In the genomic region with DNA sequence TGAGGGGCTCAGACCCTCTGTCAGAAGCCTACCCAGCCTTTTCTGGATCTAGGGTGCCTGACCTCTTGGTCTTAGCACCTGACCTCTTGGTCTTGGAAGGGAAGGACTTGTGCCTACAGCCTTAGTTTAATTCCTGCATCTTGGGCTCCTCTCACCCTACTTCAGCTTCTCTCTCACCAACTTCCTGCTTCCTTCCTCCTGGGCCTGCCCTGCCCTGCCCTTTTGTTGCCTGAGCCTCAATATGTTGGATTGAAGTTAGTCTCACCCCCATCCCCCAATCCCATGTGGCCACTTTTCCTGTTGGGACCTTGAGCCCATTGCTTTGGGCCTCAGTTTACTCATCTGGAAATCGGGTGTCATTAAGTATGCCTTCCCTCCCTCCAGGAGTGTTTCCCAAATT, we compare ENCODE assay signal across 35 cellular contexts.
"Had no signal": no experiment of that assay in that cellular context is flagged by ENCODE, and none has a peak within 500 bp of the region (broad histone marks: within the 10 kb centered on the region; RNA-seq: fewer than 3 reads in every experiment).

No MANE protein-coding gene starts in this region.

- H3K27me3 ChIP-seq: ascending aorta, breast epithelium, cardiac muscle cell, foreskin keratinocyte, gastrocnemius medialis had no signal

- H3K4me3 ChIP-seq: ascending aorta, breast epithelium, cardiac muscle cell, esophagus muscularis mucosa, gastrocnemius medialis, heart left ventricle had no signal

- H3K36me3 Mint-ChIP-seq: activated CD8-positive, alpha-beta memory T cell treated with anti-CD3 and anti-CD28 coated beads, Interleukin-2, amount 10 ng/mL, durations not matched to agents 7 days and 5 days; activated naive CD8-positive, alpha-beta T cell; brain had no signal

- H3K27me3 Mint-ChIP-seq: activated B cell treated with CpG ODN at 0.5 μM for 24 hours had no signal

- H3K9me3 ChIP-seq: ascending aorta, breast epithelium, esophagus muscularis mucosa, gastrocnemius medialis, heart left ventricle had no signal

- H3K4me3 Mint-ChIP-seq: activated B cell treated with CpG ODN at 0.5 μM for 24 hours; activated CD8-positive, alpha-beta memory T cell treated with anti-CD3 and anti-CD28 coated beads, Interleukin-2, amount 10 ng/mL, durations not matched to agents 7 days and 5 days; activated CD8-positive, alpha-beta T cell treated with anti-CD3 and anti-CD28 coated beads, Interleukin-2, amount 10 ng/mL, durations not matched to agents 7 days and 5 days; activated naive CD4-positive, alpha-beta T cell treated with anti-CD3 and anti-CD28 coated beads for 36 hours; activated naive CD8-positive, alpha-beta T cell; activated T-helper 1 cell treated with anti-CD3 and anti-CD28 coated beads, Interleukin-12 subunit alpha, Interleukin-12 subunit beta, Interleukin-2, Interleukin-4 antibody, amounts not matched to agents 30 ng/mL and 10 ng/mL and 1 ng/mL, durations not matched to agents 14 hours and 24 hours and 36 hours; brain; T-helper 17 cell; T-helper 2 cell treated with Interferon-gamma antibody and Interleukin-4, amounts not matched to agents 5 μg/mL and 100 μg/mL, for 36 hours had no signal

- H3K4me1 ChIP-seq: ascending aorta, breast epithelium, esophagus muscularis mucosa, foreskin keratinocyte, gastrocnemius medialis, heart left ventricle had no signal

- H3K9me3 Mint-ChIP-seq: activated B cell treated with CpG ODN at 0.5 μM for 24 hours; activated naive CD4-positive, alpha-beta T cell treated with anti-CD3 and anti-CD28 coated beads for 36 hours; activated T-helper 1 cell treated with anti-CD3 and anti-CD28 coated beads, Interleukin-12 subunit alpha, Interleukin-12 subunit beta, Interleukin-2, Interleukin-4 antibody, amounts not matched to agents 30 ng/mL and 10 ng/mL and 1 ng/mL, durations not matched to agents 14 hours and 24 hours and 36 hours; activated T-helper 2 cell treated with anti-CD3 and anti-CD28 coated beads, Interferon-gamma antibody, Interleukin-2, Interleukin-4, amounts not matched to agents 10 μg/mL and 5 μg/mL and 100 μg/mL, durations not matched to agents 14 hours and 24 hours and 36 hours; brain; T-helper 2 cell treated with Interferon-gamma antibody and Interleukin-4, amounts not matched to agents 5 μg/mL and 100 μg/mL, for 36 hours had no signal

- ATAC-seq: activated CD4-positive, CD25-positive, alpha-beta regulatory T cell treated with anti-CD3 and anti-CD28 coated beads, Interleukin-2, amount 50 U/mL, for 24 hours; activated CD8-positive, alpha-beta memory T cell treated with anti-CD3 and anti-CD28 coated beads, Interleukin-2, amount 10 ng/mL, durations not matched to agents 7 days and 5 days; activated CD8-positive, alpha-beta T cell treated with anti-CD3 and anti-CD28 coated beads, Interleukin-2, amount 10 ng/mL, durations not matched to agents 7 days and 5 days; foreskin keratinocyte; gastrocnemius medialis; heart left ventricle; T-helper 17 cell had no signal

- H3K4me1 Mint-ChIP-seq: activated B cell treated with CpG ODN at 0.5 μM for 24 hours; activated CD8-positive, alpha-beta memory T cell treated with anti-CD3 and anti-CD28 coated beads, Interleukin-2, amount 10 ng/mL, durations not matched to agents 7 days and 5 days; T-helper 17 cell had no signal

- H3K36me3 ChIP-seq: ascending aorta, breast epithelium, cardiac muscle cell, esophagus muscularis mucosa, gastrocnemius medialis, heart left ventricle, WERI-Rb-1 had no signal

- H3K27ac ChIP-seq: ascending aorta, breast epithelium, cardiac muscle cell, esophagus muscularis mucosa, foreskin keratinocyte, gastrocnemius medialis, heart left ventricle, WERI-Rb-1 had no signal

- H3K27ac Mint-ChIP-seq: activated B cell treated with CpG ODN at 0.5 μM for 24 hours; activated CD8-positive, alpha-beta memory T cell treated with anti-CD3 and anti-CD28 coated beads, Interleukin-2, amount 10 ng/mL, durations not matched to agents 7 days and 5 days; activated CD8-positive, alpha-beta T cell treated with anti-CD3 and anti-CD28 coated beads, Interleukin-2, amount 10 ng/mL, durations not matched to agents 7 days and 5 days; activated naive CD4-positive, alpha-beta T cell treated with anti-CD3 and anti-CD28 coated beads for 36 hours; activated naive CD8-positive, alpha-beta T cell; activated T-helper 1 cell treated with anti-CD3 and anti-CD28 coated beads, Interleukin-12 subunit alpha, Interleukin-12 subunit beta, Interleukin-2, Interleukin-4 antibody, amounts not matched to agents 30 ng/mL and 10 ng/mL and 1 ng/mL, durations not matched to agents 14 hours and 24 hours and 36 hours; activated T-helper 2 cell treated with anti-CD3 and anti-CD28 coated beads, Interferon-gamma antibody, Interleukin-2, Interleukin-4, amounts not matched to agents 10 μg/mL and 5 μg/mL and 100 μg/mL, durations not matched to agents 14 hours and 24 hours and 36 hours; brain; T-helper 17 cell; T-helper 2 cell treated with Interferon-gamma antibody and Interleukin-4, amounts not matched to agents 5 μg/mL and 100 μg/mL, for 36 hours had no signal

- DNase-seq: activated B cell treated with CpG ODN at 0.5 μM for 24 hours; activated CD4-positive, alpha-beta T cell treated with anti-CD3 and anti-CD28 coated beads for 48 hours; activated CD4-positive, alpha-beta T cell treated with anti-CD3 and anti-CD28 coated beads, Interleukin-2, amount 50 U/mL, for 1 hour; activated CD4-positive, alpha-beta T cell treated with anti-CD3 and anti-CD28 coated beads, Interleukin-2, amount 50 U/mL, for 48 hours; activated CD8-positive, alpha-beta memory T cell treated with anti-CD3 and anti-CD28 coated beads, Interleukin-2, amount 10 ng/mL, durations not matched to agents 7 days and 5 days; activated CD8-positive, alpha-beta memory T cell treated with anti-CD3 and anti-CD28 coated beads, Interleukin-2, amount 50 U/mL, for 4 hours; activated CD8-positive, alpha-beta T cell treated with anti-CD3 and anti-CD28 coated beads, Interleukin-2, amount 10 ng/mL, durations not matched to agents 7 days and 5 days; activated effector memory CD4-positive, alpha-beta T cell treated with anti-CD3 and anti-CD28 coated beads, Interleukin-2, amount 50 U/mL, for 16 hours; activated naive CD4-positive, alpha-beta T cell treated with anti-CD3 and anti-CD28 coated beads for 36 hours; activated T-cell treated with anti-CD3 and anti-CD28 coated beads, Interleukin-2, amount 50 U/mL, for 1 hour; activated T-cell treated with anti-CD3 and anti-CD28 coated beads, Interleukin-2, amount 50 U/mL, for 48 hours; central memory CD4-positive, alpha-beta T cell; cerebellar nuclear complex; cortex of kidney; dermis blood vessel endothelial cell; effector CD4-positive, alpha-beta T cell; erythroblast; foreskin keratinocyte; gastrocnemius medialis; glutamatergic neuron; heart left ventricle; T-helper 1 cell; T-helper 17 cell; T1000; WERI-Rb-1 had no signal
